In genomic region chr1:6508154-6508875, GRCh38 we compare ENCODE assay signal across 1 cellular context.
TF ChIP-seq lines count a peak whose summit lies in the region.

No MANE protein-coding gene starts in this region.

TF ChIP-seq in HEK293, 187 proteins besides CTCF, POLR2A, EP300 and RAD21 (continued from another document):
- TF ChIP-seq, protein P1, sequence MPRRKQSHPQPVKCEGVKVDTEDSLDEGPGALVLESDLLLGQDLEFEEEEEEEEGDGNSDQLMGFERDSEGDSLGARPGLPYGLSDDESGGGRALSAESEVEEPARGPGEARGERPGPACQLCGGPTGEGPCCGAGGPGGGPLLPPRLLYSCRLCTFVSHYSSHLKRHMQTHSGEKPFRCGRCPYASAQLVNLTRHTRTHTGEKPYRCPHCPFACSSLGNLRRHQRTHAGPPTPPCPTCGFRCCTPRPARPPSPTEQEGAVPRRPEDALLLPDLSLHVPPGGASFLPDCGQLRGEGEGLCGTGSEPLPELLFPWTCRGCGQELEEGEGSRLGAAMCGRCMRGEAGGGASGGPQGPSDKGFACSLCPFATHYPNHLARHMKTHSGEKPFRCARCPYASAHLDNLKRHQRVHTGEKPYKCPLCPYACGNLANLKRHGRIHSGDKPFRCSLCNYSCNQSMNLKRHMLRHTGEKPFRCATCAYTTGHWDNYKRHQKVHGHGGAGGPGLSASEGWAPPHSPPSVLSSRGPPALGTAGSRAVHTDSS (tag by site-specific recombination; IDR thresholded peaks at IDR 0.05): no peak
- TF ChIP-seq ZNF704 (tag by site-specific recombination; IDR thresholded peaks at IDR 0.05) (no peak), ZXDB (tag by site-specific recombination; IDR thresholded peaks at IDR 0.05) (no peak), ZFP37 (tag by site-specific recombination; IDR thresholded peaks at IDR 0.05) (no peak), ZNF10 (tag by site-specific recombination; IDR thresholded peaks at IDR 0.05) (no peak), HOXA7 (CRISPR knock-in tag; IDR thresholded peaks at IDR 0.05; ENCODE audit: borderline replicate concordance) (no peak), GLIS2 (tag by site-specific recombination; IDR thresholded peaks at IDR 0.05) (peak; percentile 55), ZNF155 (tag by site-specific recombination; IDR thresholded peaks at IDR 0.05) (no peak), YY2 (tag by site-specific recombination; IDR thresholded peaks at IDR 0.05) (no peak), INSM2 (tag by site-specific recombination; IDR thresholded peaks at IDR 0.05) (no peak)
- TF ChIP-seq, protein P2, sequence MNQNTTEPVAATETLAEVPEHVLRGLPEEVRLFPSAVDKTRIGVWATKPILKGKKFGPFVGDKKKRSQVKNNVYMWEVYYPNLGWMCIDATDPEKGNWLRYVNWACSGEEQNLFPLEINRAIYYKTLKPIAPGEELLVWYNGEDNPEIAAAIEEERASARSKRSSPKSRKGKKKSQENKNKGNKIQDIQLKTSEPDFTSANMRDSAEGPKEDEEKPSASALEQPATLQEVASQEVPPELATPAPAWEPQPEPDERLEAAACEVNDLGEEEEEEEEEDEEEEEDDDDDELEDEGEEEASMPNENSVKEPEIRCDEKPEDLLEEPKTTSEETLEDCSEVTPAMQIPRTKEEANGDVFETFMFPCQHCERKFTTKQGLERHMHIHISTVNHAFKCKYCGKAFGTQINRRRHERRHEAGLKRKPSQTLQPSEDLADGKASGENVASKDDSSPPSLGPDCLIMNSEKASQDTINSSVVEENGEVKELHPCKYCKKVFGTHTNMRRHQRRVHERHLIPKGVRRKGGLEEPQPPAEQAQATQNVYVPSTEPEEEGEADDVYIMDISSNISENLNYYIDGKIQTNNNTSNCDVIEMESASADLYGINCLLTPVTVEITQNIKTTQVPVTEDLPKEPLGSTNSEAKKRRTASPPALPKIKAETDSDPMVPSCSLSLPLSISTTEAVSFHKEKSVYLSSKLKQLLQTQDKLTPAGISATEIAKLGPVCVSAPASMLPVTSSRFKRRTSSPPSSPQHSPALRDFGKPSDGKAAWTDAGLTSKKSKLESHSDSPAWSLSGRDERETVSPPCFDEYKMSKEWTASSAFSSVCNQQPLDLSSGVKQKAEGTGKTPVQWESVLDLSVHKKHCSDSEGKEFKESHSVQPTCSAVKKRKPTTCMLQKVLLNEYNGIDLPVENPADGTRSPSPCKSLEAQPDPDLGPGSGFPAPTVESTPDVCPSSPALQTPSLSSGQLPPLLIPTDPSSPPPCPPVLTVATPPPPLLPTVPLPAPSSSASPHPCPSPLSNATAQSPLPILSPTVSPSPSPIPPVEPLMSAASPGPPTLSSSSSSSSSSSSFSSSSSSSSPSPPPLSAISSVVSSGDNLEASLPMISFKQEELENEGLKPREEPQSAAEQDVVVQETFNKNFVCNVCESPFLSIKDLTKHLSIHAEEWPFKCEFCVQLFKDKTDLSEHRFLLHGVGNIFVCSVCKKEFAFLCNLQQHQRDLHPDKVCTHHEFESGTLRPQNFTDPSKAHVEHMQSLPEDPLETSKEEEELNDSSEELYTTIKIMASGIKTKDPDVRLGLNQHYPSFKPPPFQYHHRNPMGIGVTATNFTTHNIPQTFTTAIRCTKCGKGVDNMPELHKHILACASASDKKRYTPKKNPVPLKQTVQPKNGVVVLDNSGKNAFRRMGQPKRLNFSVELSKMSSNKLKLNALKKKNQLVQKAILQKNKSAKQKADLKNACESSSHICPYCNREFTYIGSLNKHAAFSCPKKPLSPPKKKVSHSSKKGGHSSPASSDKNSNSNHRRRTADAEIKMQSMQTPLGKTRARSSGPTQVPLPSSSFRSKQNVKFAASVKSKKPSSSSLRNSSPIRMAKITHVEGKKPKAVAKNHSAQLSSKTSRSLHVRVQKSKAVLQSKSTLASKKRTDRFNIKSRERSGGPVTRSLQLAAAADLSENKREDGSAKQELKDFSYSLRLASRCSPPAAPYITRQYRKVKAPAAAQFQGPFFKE (tag by site-specific recombination; IDR thresholded peaks at IDR 0.05; ENCODE audit: borderline replicate concordance): no peak
- TF ChIP-seq, protein P3, sequence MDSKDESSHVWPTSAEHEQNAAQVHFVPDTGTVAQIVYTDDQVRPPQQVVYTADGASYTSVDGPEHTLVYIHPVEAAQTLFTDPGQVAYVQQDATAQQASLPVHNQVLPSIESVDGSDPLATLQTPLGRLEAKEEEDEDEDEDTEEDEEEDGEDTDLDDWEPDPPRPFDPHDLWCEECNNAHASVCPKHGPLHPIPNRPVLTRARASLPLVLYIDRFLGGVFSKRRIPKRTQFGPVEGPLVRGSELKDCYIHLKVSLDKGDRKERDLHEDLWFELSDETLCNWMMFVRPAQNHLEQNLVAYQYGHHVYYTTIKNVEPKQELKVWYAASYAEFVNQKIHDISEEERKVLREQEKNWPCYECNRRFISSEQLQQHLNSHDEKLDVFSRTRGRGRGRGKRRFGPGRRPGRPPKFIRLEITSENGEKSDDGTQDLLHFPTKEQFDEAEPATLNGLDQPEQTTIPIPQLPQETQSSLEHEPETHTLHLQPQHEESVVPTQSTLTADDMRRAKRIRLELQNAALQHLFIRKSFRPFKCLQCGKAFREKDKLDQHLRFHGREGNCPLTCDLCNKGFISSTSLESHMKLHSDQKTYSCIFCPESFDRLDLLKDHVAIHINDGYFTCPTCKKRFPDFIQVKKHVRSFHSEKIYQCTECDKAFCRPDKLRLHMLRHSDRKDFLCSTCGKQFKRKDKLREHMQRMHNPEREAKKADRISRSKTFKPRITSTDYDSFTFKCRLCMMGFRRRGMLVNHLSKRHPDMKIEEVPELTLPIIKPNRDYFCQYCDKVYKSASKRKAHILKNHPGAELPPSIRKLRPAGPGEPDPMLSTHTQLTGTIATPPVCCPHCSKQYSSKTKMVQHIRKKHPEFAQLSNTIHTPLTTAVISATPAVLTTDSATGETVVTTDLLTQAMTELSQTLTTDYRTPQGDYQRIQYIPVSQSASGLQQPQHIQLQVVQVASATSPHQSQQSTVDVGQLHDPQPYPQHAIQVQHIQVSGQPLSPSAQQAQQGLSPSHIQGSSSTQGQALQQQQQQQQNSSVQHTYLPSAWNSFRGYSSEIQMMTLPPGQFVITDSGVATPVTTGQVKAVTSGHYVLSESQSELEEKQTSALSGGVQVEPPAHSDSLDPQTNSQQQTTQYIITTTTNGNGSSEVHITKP (tag by site-specific recombination; IDR thresholded peaks at IDR 0.05): no peak
- TF ChIP-seq, protein P4, sequence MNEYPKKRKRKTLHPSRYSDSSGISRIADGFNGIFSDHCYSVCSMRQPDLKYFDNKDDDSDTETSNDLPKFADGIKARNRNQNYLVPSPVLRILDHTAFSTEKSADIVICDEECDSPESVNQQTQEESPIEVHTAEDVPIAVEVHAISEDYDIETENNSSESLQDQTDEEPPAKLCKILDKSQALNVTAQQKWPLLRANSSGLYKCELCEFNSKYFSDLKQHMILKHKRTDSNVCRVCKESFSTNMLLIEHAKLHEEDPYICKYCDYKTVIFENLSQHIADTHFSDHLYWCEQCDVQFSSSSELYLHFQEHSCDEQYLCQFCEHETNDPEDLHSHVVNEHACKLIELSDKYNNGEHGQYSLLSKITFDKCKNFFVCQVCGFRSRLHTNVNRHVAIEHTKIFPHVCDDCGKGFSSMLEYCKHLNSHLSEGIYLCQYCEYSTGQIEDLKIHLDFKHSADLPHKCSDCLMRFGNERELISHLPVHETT (tag by site-specific recombination; IDR thresholded peaks at IDR 0.05): no peak
